In genomic region chrX:129724767-129725166, GRCh38 we compare ENCODE assay signal across 28 cellular contexts. TPM values are rescaled to one million over a fixed set of nuclear protein-coding genes. Genes with fewer than 3 reads are reported as not detected.
"Had no signal": no experiment of that assay in that cellular context is flagged by ENCODE, and none has a peak within 500 bp of the region (broad histone marks: within the 10 kb centered on the region; RNA-seq: fewer than 3 reads in every experiment).

No MANE protein-coding gene starts in this region.

- H3K36me3 ChIP-seq: gastrocnemius medialis, left ventricle myocardium inferior, ovary, suprapubic skin, tibial artery, upper lobe of right lung had no signal

- H3K27ac ChIP-seq: gastrocnemius medialis, left ventricle myocardium inferior, ovary, suprapubic skin, tibial artery, upper lobe of right lung had no signal

- DNase-seq: activated B cell treated with CpG ODN at 0.5 μM for 24 hours; activated CD4-positive, alpha-beta T cell treated with anti-CD3 and anti-CD28 coated beads for 36 hours; activated CD8-positive, alpha-beta memory T cell treated with anti-CD3 and anti-CD28 coated beads, Interleukin-2, amount 10 ng/mL, durations not matched to agents 7 days and 5 days; activated CD8-positive, alpha-beta T cell treated with anti-CD3 and anti-CD28 coated beads, Interleukin-2, amount 10 ng/mL, durations not matched to agents 7 days and 5 days; activated effector memory CD4-positive, alpha-beta T cell treated with Interleukin-2 at 50 U/mL for 16 hours; activated naive CD4-positive, alpha-beta T cell treated with Interleukin-2 at 50 U/mL for 16 hours; activated naive CD8-positive, alpha-beta T cell treated with anti-CD3 and anti-CD28 coated beads, Interleukin-2, amount 50 U/mL, for 24 hours; activated T-cell treated with anti-CD3 and anti-CD28 coated beads, Interleukin-2, amount 50 U/mL, for 72 hours; amygdala; central memory CD4-positive, alpha-beta T cell; effector CD4-positive, alpha-beta T cell; erythroblast; gastrocnemius medialis; glutamatergic neuron; left ventricle myocardium inferior; mammary epithelial cell; naive B cell; nephron progenitor cell; ovary; stimulated activated CD4-positive, alpha-beta T cell treated with anti-CD3 and anti-CD28 coated beads, Interleukin-15, amount 100 ng/mL, for 24 hours; stimulated activated CD4-positive, alpha-beta T cell treated with anti-CD3 and anti-CD28 coated beads, Interleukin-2, amount 100 ng/mL, for 24 hours; stimulated activated naive CD4-positive, alpha-beta T cell; tibial artery; upper lobe of right lung had no signal

- H3K27me3 ChIP-seq: gastrocnemius medialis, ovary, suprapubic skin, tibial artery, upper lobe of right lung had no signal

- H3K4me1 ChIP-seq: gastrocnemius medialis, left ventricle myocardium inferior, suprapubic skin, tibial artery, upper lobe of right lung had no signal

- H3K9me3 ChIP-seq: gastrocnemius medialis, left ventricle myocardium inferior, ovary, suprapubic skin, tibial artery, upper lobe of right lung had no signal

- H3K4me3 ChIP-seq: gastrocnemius medialis, left ventricle myocardium inferior, ovary, suprapubic skin, tibial artery, upper lobe of right lung had no signal

- ATAC-seq: activated CD4-positive, alpha-beta T cell treated with anti-CD3 and anti-CD28 coated beads for 36 hours; activated CD8-positive, alpha-beta memory T cell treated with anti-CD3 and anti-CD28 coated beads, Interleukin-2, amount 10 ng/mL, durations not matched to agents 7 days and 5 days; activated CD8-positive, alpha-beta T cell treated with anti-CD3 and anti-CD28 coated beads, Interleukin-2, amount 10 ng/mL, durations not matched to agents 7 days and 5 days; activated naive CD8-positive, alpha-beta T cell treated with anti-CD3 and anti-CD28 coated beads, Interleukin-2, amount 50 U/mL, for 24 hours; activated T-cell treated with anti-CD3 and anti-CD28 coated beads, Interleukin-2, amount 50 U/mL, for 72 hours; gastrocnemius medialis; upper lobe of right lung had no signal

RNA-seq across cellular contexts. Expression of gene XPNPEP2, which starts 14.0 kb away (rescaled TPM):
- total RNA-seq: mammary epithelial cell, progenitor cell of endocrine pancreas, renal cortical epithelial cell had no signal

RNA-seq across cellular contexts. Expression of gene SASH3, which starts 55.0 kb away (rescaled TPM):
- total RNA-seq: mammary epithelial cell, mesothelial cell of epicardium, progenitor cell of endocrine pancreas, renal cortical epithelial cell had no signal
